Comparison of ENCODE assay signal across 8 cellular contexts in genomic region chr17:75941442-75941819, GRCh38. TPM values are rescaled to one million over a fixed set of nuclear protein-coding genes. Genes with fewer than 3 reads are reported as not detected.
DNase-seq lines count a peak whose midpoint lies in the region; ATAC-seq and TF ChIP-seq lines count a peak whose summit lies in the region.

No MANE protein-coding gene starts in this region.

- H3K9me3 ChIP-seq in ascending aorta (no peaks in the 10 kb centered on the region), mesenchymal stem cell (ENCODE audit: control insufficient read depth, low read length) (no peaks in the 10 kb centered on the region), upper lobe of right lung (no peaks in the 10 kb centered on the region)

- H3K27ac Mint-ChIP-seq in activated naive CD4-positive, alpha-beta T cell treated with anti-CD3 and anti-CD28 coated beads, Interleukin-2, amount 10 ng/mL, durations not matched to agents 7 days and 5 days, result no peak overlapping the region

- H4K8ac ChIP-seq in mesenchymal stem cell (ENCODE audit: low read length), result no peak overlapping the region

- no peaks in the 10 kb centered on the region for H3K27me3 Mint-ChIP-seq in activated naive CD4-positive, alpha-beta T cell treated with anti-CD3 and anti-CD28 coated beads, Interleukin-2, amount 10 ng/mL, durations not matched to agents 7 days and 5 days

- H2AK5ac ChIP-seq in mesenchymal stem cell (ENCODE audit: low read length, severe bottlenecking), result no peak overlapping the region

- peaks cover 6% of the 10 kb centered on the region for H3K79me1 ChIP-seq in mesenchymal stem cell (replicated peaks; ENCODE audit: low read length, poor library complexity, severe bottlenecking)

- peaks cover 2% of the 10 kb centered on the region for H3K36me3 Mint-ChIP-seq in activated naive CD4-positive, alpha-beta T cell treated with anti-CD3 and anti-CD28 coated beads, Interleukin-2, amount 10 ng/mL, durations not matched to agents 7 days and 5 days

- H3K27ac ChIP-seq in ascending aorta (peak overlapping the region in 1 of 2 donors; percentile 27), mesenchymal stem cell (ENCODE audit: low read length, poor library complexity, severe bottlenecking) (no peak overlapping the region), upper lobe of right lung (peak overlapping the region; percentile 80)

- no peak overlapping the region for H2BK15ac ChIP-seq in mesenchymal stem cell (ENCODE audit: low read depth, poor library complexity, severe bottlenecking)

- H3K4me1 ChIP-seq in ascending aorta (peaks cover 0 to 8% of the 10 kb centered on the region in 2 donors), mesenchymal stem cell (ENCODE audit: control insufficient read depth, insufficient read depth, low read depth, low read length) (peaks cover 5% of the 10 kb centered on the region), upper lobe of right lung (peaks cover 4% of the 10 kb centered on the region)

- H3K4me3 Mint-ChIP-seq in activated naive CD4-positive, alpha-beta T cell treated with anti-CD3 and anti-CD28 coated beads, Interleukin-2, amount 10 ng/mL, durations not matched to agents 7 days and 5 days, result peak overlapping the region; percentile 93

- no peak overlapping the region for H4K91ac ChIP-seq in mesenchymal stem cell (ENCODE audit: low read length)

- 65% methylated on average over 3 of the region's 6 CpGs for WGBS in mesenchymal stem cell

- H3K27me3 ChIP-seq in ascending aorta (no peaks in the 10 kb centered on the region), mesenchymal stem cell (ENCODE audit: control insufficient read depth in 1 of 2, insufficient read depth in 1 of 2, low read length in 2 of 2) (no peaks in the 10 kb centered on the region), upper lobe of right lung (no peaks in the 10 kb centered on the region)

- intact Hi-C loops in ascending aorta (cut with DNase I) (loop anchor here (1.0 to 2.0 kb wide), 2 partner anchors 37 to 38 kb away; partner anchors contain the start of genes ACOX1, MRPL38 and TEN1), upper lobe of right lung (cut with DNase I) (no loop called here)

- H2BK5ac ChIP-seq in mesenchymal stem cell (ENCODE audit: low read depth, low read length, poor library complexity, severe bottlenecking), result no peak overlapping the region

- H3K4me3 ChIP-seq in ascending aorta (peak overlapping the region; percentile 84 to 97), mesenchymal stem cell (ENCODE audit: insufficient read depth in 1 of 2, low read depth in 1 of 2, low read length in 2 of 2) (peak overlapping the region in 1 of 2 experiments; percentile 96), upper lobe of right lung (peak overlapping the region; percentile 83)

- H3K4ac ChIP-seq in mesenchymal stem cell (ENCODE audit: low read depth in 1 of 2, low read length in 2 of 2), result no peak overlapping the region

- H3K9ac ChIP-seq in mesenchymal stem cell (ENCODE audit: low read length), result peak overlapping the region; percentile 97

- no peak overlapping the region for H2AFZ ChIP-seq in mesenchymal stem cell (ENCODE audit: low read depth, low read length)

- no peak overlapping the region for H2BK120ac ChIP-seq in mesenchymal stem cell (ENCODE audit: low read depth, low read length)

- ATAC-seq in upper lobe of right lung, result no peak

- peak overlapping the region; percentile 69 for H3K4me2 ChIP-seq in mesenchymal stem cell (ENCODE audit: low read length, poor library complexity, severe bottlenecking)

- no peak for TF ChIP-seq CTCF in ascending aorta (IDR thresholded peaks at IDR 0.05)
- TF ChIP-seq CTCF in upper lobe of right lung (IDR thresholded peaks at IDR 0.05), result no peak

- no peak overlapping the region for H3K18ac ChIP-seq in mesenchymal stem cell (ENCODE audit: low read depth in 1 of 2, low read length in 2 of 2)

- no peak for DNase-seq in activated naive CD4-positive, alpha-beta T cell treated with anti-CD3 and anti-CD28 coated beads, Interleukin-2, amount 10 ng/mL, durations not matched to agents 7 days and 5 days
- DNase-seq in activated naive CD4-positive, alpha-beta T cell (lab: John Stamatoyannopoulos, UW), result no peak
- no peak for DNase-seq in ascending aorta (ENCODE audit: low spot score in 2 of 2)
- DNase-seq in mesenchymal stem cell, result no peak
- peak; percentile 43 for DNase-seq in upper lobe of right lung
- no peak for DNase-seq in activated CD8-positive, alpha-beta memory T cell treated with anti-CD3 and anti-CD28 coated beads, Interleukin-2, amount 50 U/mL, for 48 hours
- no peak for DNase-seq in NCI-H1436 (lab: John Stamatoyannopoulos, UW)
- DNase-seq in GM19240 (ENCODE audit: insufficient read length, low spot score), result no peak

- peaks cover 21% of the 10 kb centered on the region for H3K4me1 Mint-ChIP-seq in activated naive CD4-positive, alpha-beta T cell treated with anti-CD3 and anti-CD28 coated beads, Interleukin-2, amount 10 ng/mL, durations not matched to agents 7 days and 5 days

- H3K23ac ChIP-seq in mesenchymal stem cell (ENCODE audit: low read length in 2 of 2), result no peak overlapping the region

- CTCF ChIA-PET in activated naive CD4-positive, alpha-beta T cell treated with anti-CD3 and anti-CD28 coated beads, Interleukin-2, amount 10 ng/mL, durations not matched to agents 7 days and 5 days (lab: Charles Lee), result interaction anchor here (0.8 to 0.9 kb wide), 3 partner anchors 14 to 73 kb away, joined by 3 read pairs; partner anchors contain the start of gene CDK3

- H3K14ac ChIP-seq in mesenchymal stem cell (ENCODE audit: low read length in 2 of 2), result no peak overlapping the region

- H3K9me3 Mint-ChIP-seq in activated naive CD4-positive, alpha-beta T cell treated with anti-CD3 and anti-CD28 coated beads, Interleukin-2, amount 10 ng/mL, durations not matched to agents 7 days and 5 days, result no peaks in the 10 kb centered on the region

- peaks cover 19 to 20% of the 10 kb centered on the region in 2 donors for H3K36me3 ChIP-seq in ascending aorta
- peaks cover 13 to 35% of the 10 kb centered on the region in 2 experiments for H3K36me3 ChIP-seq in mesenchymal stem cell (ENCODE audit: control insufficient read depth in 1 of 2, insufficient read depth in 2 of 2, low read depth in 1 of 2, low read length in 2 of 2)
- H3K36me3 ChIP-seq in upper lobe of right lung, result peaks cover 19% of the 10 kb centered on the region

- no peak overlapping the region for H2BK12ac ChIP-seq in mesenchymal stem cell (ENCODE audit: low read length in 2 of 2)

RNA-seq across cellular contexts. Expression of gene FBF1, which starts 0.6 kb away (rescaled TPM):
- total RNA-seq in ascending aorta (8.9 TPM), upper lobe of right lung (11.3 TPM)
- 1.8 TPM for polyA plus RNA-seq in mesenchymal stem cell (2013, experiment 1 of 2)
- 1.6 TPM for polyA plus RNA-seq in mesenchymal stem cell (2013, experiment 2 of 2)

RNA-seq across cellular contexts. Expression of gene MRPL38, which starts 36.7 kb away (rescaled TPM):
- total RNA-seq in ascending aorta (31.9 TPM), upper lobe of right lung (85.5 TPM)
- 44.2 TPM for polyA plus RNA-seq in mesenchymal stem cell (2013, experiment 1 of 2)
- polyA plus RNA-seq in mesenchymal stem cell (2013, experiment 2 of 2), result 41.8 TPM

RNA-seq across cellular contexts. Expression of gene ACOX1, which starts 37.5 kb away (rescaled TPM):
- total RNA-seq in ascending aorta (18.5 TPM), upper lobe of right lung (75.2 TPM)
- polyA plus RNA-seq in mesenchymal stem cell (2013, experiment 1 of 2), result 14.7 TPM
- polyA plus RNA-seq in mesenchymal stem cell (2013, experiment 2 of 2), result 14.0 TPM

RNA-seq across cellular contexts. Expression of gene TEN1, which starts 37.6 kb away (rescaled TPM):
- total RNA-seq in ascending aorta, result 33.6 TPM
- polyA plus RNA-seq in mesenchymal stem cell (2013, experiment 1 of 2), result 21.3 TPM
- 20.5 TPM for polyA plus RNA-seq in mesenchymal stem cell (2013, experiment 2 of 2)
- total RNA-seq in upper lobe of right lung, result 10.9 TPM

RNA-seq across cellular contexts. Expression of gene TRIM65, which starts 44.7 kb away (rescaled TPM):
- total RNA-seq in ascending aorta (43.3 TPM), upper lobe of right lung (28.7 TPM)
- polyA plus RNA-seq in mesenchymal stem cell (2013, experiment 1 of 2), result 15.7 TPM
- polyA plus RNA-seq in mesenchymal stem cell (2013, experiment 2 of 2), result 15.2 TPM
